Comparison of ENCODE assay signal across 12 cellular contexts in genomic region chr15:57297163-57297593, GRCh38.
DNase-seq lines count a peak whose midpoint lies in the region; ATAC-seq, FAIRE-seq and TF ChIP-seq lines count a peak whose summit lies in the region.
"Had no signal": no experiment of that assay in that cellular context is flagged by ENCODE, and none has a peak within 500 bp of the region (broad histone marks: within the 10 kb centered on the region; RNA-seq: fewer than 3 reads in every experiment).

No MANE protein-coding gene starts in this region.

- FAIRE-seq in A549 (lab: Jason Lieb, UNC), result no peak
- FAIRE-seq: endothelial cell of umbilical vein, kidney had no signal

- no peak overlapping the region for H3K4me3 ChIP-seq in A549
- H3K4me3 ChIP-seq: thoracic aorta had no signal

- POLR2A ChIA-PET in A549 (lab: Yijun Ruan, JAX) (no interaction called here), HEK293T (lab: Yijun Ruan, JAX) (no interaction called here)

- TF ChIP-seq CTCF in A549 (IDR thresholded peaks at IDR 0.05), result no peak
- no peak for TF ChIP-seq CTCF in foreskin keratinocyte (conservative IDR thresholded peaks at IDR 0.05)

- no peak overlapping the region for H3K4me2 ChIP-seq in A549

- no peak for TF ChIP-seq RAD21 in A549 (conservative IDR thresholded peaks at IDR 0.05 in 1 of 2, IDR thresholded peaks at IDR 0.05 in 1 of 2)

- H3K4me1 ChIP-seq in A549 (no peaks in the 10 kb centered on the region), foreskin keratinocyte (no peaks in the 10 kb centered on the region)

- H3K9me3 ChIP-seq in A549, result no peaks in the 10 kb centered on the region
- H3K9me3 ChIP-seq: thoracic aorta had no signal

- CTCF ChIA-PET in A549 (lab: Yijun Ruan, JAX), result interaction anchor here (1.9 to 4.9 kb wide), 3 partner anchors 10 to 806 kb away, joined by 6 to 36 read pairs (median 7); no protein-coding TSS in a partner anchor
- CTCF ChIA-PET in HEK293T (lab: Yijun Ruan, JAX), result no interaction called here

- H3K27me3 ChIP-seq in foreskin keratinocyte, result no peaks in the 10 kb centered on the region

- TF ChIP-seq POLR2A in A549 (IDR thresholded peaks at IDR 0.05; ENCODE audit: low read length), result no peak

- DNase-seq in A549 (ENCODE audit: low read depth in 1 of 2, low spot score in 1 of 2) (no peak), ELF-1 (ENCODE audit: low read depth, low spot score) (peak; percentile 41), NCI-H69 (lab: John Stamatoyannopoulos, UW) (peak; percentile 94), foreskin keratinocyte (no peak), T-helper 2 cell (no peak), HEK293T (ENCODE audit: extremely low spot score) (no peak)
- DNase-seq in activated CD4-positive, alpha-beta T cell treated with anti-CD3 and anti-CD28 coated beads for 48 hours, result no peak
- DNase-seq: caudate nucleus, kidney had no signal

- peak; percentile 23 to 29; a peak in 2 of 6 replicates for ATAC-seq in A549
- peak; percentile 26 for ATAC-seq in foreskin keratinocyte
- ATAC-seq in HG02642 (IDR thresholded peaks at IDR 0.05; ENCODE audit: poor library complexity, unreplicated experiment), result no peak

- 92% methylated on average over 3 of the region's 3 CpGs for WGBS in A549 (ENCODE audit: missing lambda C conversion rate)

- H3K27ac ChIP-seq in A549 (no peak overlapping the region), foreskin keratinocyte (no peak overlapping the region)
- H3K27ac ChIP-seq: thoracic aorta had no signal

- TF ChIP-seq EP300 in A549 (IDR thresholded peaks at IDR 0.05), result no peak

TF ChIP-seq in A549, 52 proteins besides CTCF, POLR2A, EP300 and RAD21:
- no peak for TF ChIP-seq FOXS1 (CRISPR knock-in tag; IDR thresholded peaks at IDR 0.05)
- no peak for TF ChIP-seq REST (IDR thresholded peaks at IDR 0.05)
- no peak for TF ChIP-seq RARB (CRISPR knock-in tag; IDR thresholded peaks at IDR 0.05)
- no peak for TF ChIP-seq HES2 (IDR thresholded peaks at IDR 0.05)
- no peak for TF ChIP-seq HDAC2 (IDR thresholded peaks at IDR 0.05)
- TF ChIP-seq HOXB5 (CRISPR knock-in tag; IDR thresholded peaks at IDR 0.05), result no peak
- TF ChIP-seq ZC3H11A (IDR thresholded peaks at IDR 0.05), result no peak
- no peak for TF ChIP-seq USF2 (IDR thresholded peaks at IDR 0.05)
- TF ChIP-seq CHD4 (IDR thresholded peaks at IDR 0.05; ENCODE audit: borderline replicate concordance), result no peak
- TF ChIP-seq CHD2 (IDR thresholded peaks at IDR 0.05; ENCODE audit: low read length, partially characterized antibody), result no peak
- no peak for TF ChIP-seq ZNF302 (CRISPR knock-in tag; IDR thresholded peaks at IDR 0.05)
- no peak for TF ChIP-seq KDM5A (IDR thresholded peaks at IDR 0.05)
- no peak for TF ChIP-seq RFX5 (IDR thresholded peaks at IDR 0.05)
- TF ChIP-seq ZSCAN20 (CRISPR knock-in tag; IDR thresholded peaks at IDR 0.05), result no peak
- no peak for TF ChIP-seq FOSB (CRISPR knock-in tag; IDR thresholded peaks at IDR 0.05)
- TF ChIP-seq JUN (IDR thresholded peaks at IDR 0.05), result no peak
- TF ChIP-seq JUNB (IDR thresholded peaks at IDR 0.05), result no peak
- no peak for TF ChIP-seq TFCP2L1 (CRISPR knock-in tag; IDR thresholded peaks at IDR 0.05)

TF ChIP-seq in HEK293T, 16 proteins besides CTCF, POLR2A, EP300 and RAD21:
- no peak for TF ChIP-seq CTBP1 (IDR thresholded peaks at IDR 0.05; ENCODE audit: borderline replicate concordance)
- no peak for TF ChIP-seq FOXK2 (IDR thresholded peaks at IDR 0.05)
- no peak for TF ChIP-seq SUZ12 (IDR thresholded peaks at IDR 0.05)

Comparison
In these comparisons a context has a peak if more than half of its experiments do, and no peak if none do; other contexts are left out.
1. DNase-seq: peak in ELF-1 (single experiment) and NCI-H69 (single experiment); none in A549 (0 of 2), foreskin keratinocyte (0 of 2), T-helper 2 cell (0 of 5), activated CD4-positive, alpha-beta T cell treated with anti-CD3 and anti-CD28 coated beads for 48 hours (single experiment) and HEK293T (single experiment).